ENCODE assay signal across 14 cellular contexts in the genomic region with DNA sequence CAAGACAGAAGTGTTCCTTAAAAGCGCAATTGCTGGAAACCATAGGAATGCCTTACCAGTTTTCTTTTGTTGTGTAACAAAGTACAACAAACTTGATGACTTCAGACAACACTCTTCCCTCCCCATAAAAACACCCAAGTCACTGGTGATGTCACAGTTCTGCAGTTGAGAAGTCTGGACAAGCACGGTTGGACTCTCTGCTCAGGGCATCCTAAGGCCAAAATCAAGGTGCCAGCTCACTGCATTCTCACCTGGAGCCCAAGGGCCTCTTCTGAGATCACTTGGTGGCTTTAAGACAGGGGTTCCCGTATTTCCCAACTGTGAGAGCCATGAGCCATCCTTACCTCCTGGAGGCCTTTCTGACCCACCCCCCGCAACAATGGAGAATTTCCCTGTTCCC. TPM values are rescaled to one million over a fixed set of nuclear protein-coding genes. Genes with fewer than 3 reads are reported as not detected.
A peak's percentile ranks its signal among the peaks of the same experiment; 100 is the strongest.
DNase-seq lines count a peak whose midpoint lies in the region; ATAC-seq and TF ChIP-seq lines count a peak whose summit lies in the region.
"Had no signal": no experiment of that assay in that cellular context is flagged by ENCODE, and none has a peak within 500 bp of the region (broad histone marks: within the 10 kb centered on the region; RNA-seq: fewer than 3 reads in every experiment).

No MANE protein-coding gene starts in this region.

- peak overlapping the region; percentile 96 for H3K27ac Mint-ChIP-seq in activated naive CD4-positive, alpha-beta T cell treated with anti-CD3 and anti-CD28 coated beads, Interleukin-2, amount 10 ng/mL, durations not matched to agents 7 days and 5 days
- H3K27ac Mint-ChIP-seq in activated CD8-positive, alpha-beta T cell treated with anti-CD3 and anti-CD28 coated beads, Interleukin-2, amount 10 ng/mL, durations not matched to agents 7 days and 5 days, result peak overlapping the region; percentile 98
- H3K27ac Mint-ChIP-seq: HFFc6 had no signal

- no peak for TF ChIP-seq POLR2A in stomach (IDR thresholded peaks at IDR 0.05)

- no peaks in the 10 kb centered on the region for H3K9me3 Mint-ChIP-seq in activated naive CD4-positive, alpha-beta T cell treated with anti-CD3 and anti-CD28 coated beads, Interleukin-2, amount 10 ng/mL, durations not matched to agents 7 days and 5 days
- H3K9me3 Mint-ChIP-seq in activated CD8-positive, alpha-beta T cell treated with anti-CD3 and anti-CD28 coated beads, Interleukin-2, amount 10 ng/mL, durations not matched to agents 7 days and 5 days (ENCODE audit: insufficient read depth), result no peaks in the 10 kb centered on the region
- H3K9me3 Mint-ChIP-seq: HFFc6 had no signal

- no peak for DNase-seq in activated naive CD4-positive, alpha-beta T cell treated with anti-CD3 and anti-CD28 coated beads, Interleukin-2, amount 10 ng/mL, durations not matched to agents 7 days and 5 days
- no peak for DNase-seq in activated naive CD4-positive, alpha-beta T cell (lab: John Stamatoyannopoulos, UW)
- no peak for DNase-seq in activated CD8-positive, alpha-beta T cell treated with anti-CD3 and anti-CD28 coated beads, Interleukin-2, amount 10 ng/mL, durations not matched to agents 7 days and 5 days
- DNase-seq in epithelial cell of esophagus (ENCODE audit: low read depth), result peak; percentile 76
- DNase-seq in stomach, result no peak
- no peak for DNase-seq in HUDEP-2 (lab: John Stamatoyannopoulos, UW; ENCODE audit: unreplicated experiment in 76 of 76)
- DNase-seq in HK-2 (ENCODE audit: unreplicated experiment), result no peak
- DNase-seq: esophagus squamous epithelium, HFFc6, hypothalamus, left colon, NCI-H187 treated with DMSO at 0.1 percent for 48 hours, NCI-H69 had no signal

- peak overlapping the region in 4 of 5 donors; percentile 72 to 77 (median 74) for H3K27ac ChIP-seq in stomach

- H3K36me3 Mint-ChIP-seq in activated naive CD4-positive, alpha-beta T cell treated with anti-CD3 and anti-CD28 coated beads, Interleukin-2, amount 10 ng/mL, durations not matched to agents 7 days and 5 days, result peaks cover 55% of the 10 kb centered on the region
- peaks cover 67% of the 10 kb centered on the region for H3K36me3 Mint-ChIP-seq in activated CD8-positive, alpha-beta T cell treated with anti-CD3 and anti-CD28 coated beads, Interleukin-2, amount 10 ng/mL, durations not matched to agents 7 days and 5 days (ENCODE audit: low read depth)

- H3K4me1 ChIP-seq in stomach, result peaks cover 0 to 4% (median 0%) of the 10 kb centered on the region in 4 donors

- H3K4me3 ChIP-seq in epithelial cell of esophagus (ENCODE audit: low read length) (no peak overlapping the region), stomach (no peak overlapping the region)

- CTCF ChIA-PET in activated naive CD4-positive, alpha-beta T cell treated with anti-CD3 and anti-CD28 coated beads, Interleukin-2, amount 10 ng/mL, durations not matched to agents 7 days and 5 days (lab: Charles Lee), result interaction anchor here (1.4 kb wide), 1 partner anchor 32 kb away, joined by 5 read pairs; no protein-coding TSS in a partner anchor
- CTCF ChIA-PET in activated CD8-positive, alpha-beta T cell treated with anti-CD3 and anti-CD28 coated beads, Interleukin-2, amount 10 ng/mL, durations not matched to agents 7 days and 5 days (lab: Charles Lee), result interaction anchor here (0.8 to 11.7 kb wide), 3 partner anchors 30 to 44 kb away, joined by 3 to 172 read pairs (median 13); no protein-coding TSS in a partner anchor

- WGBS in stomach, 5 donors, result 67 to 97% (median 74%) methylated on average over 4 of the region's 4 CpGs

- no peaks in the 10 kb centered on the region for H3K27me3 Mint-ChIP-seq in activated naive CD4-positive, alpha-beta T cell treated with anti-CD3 and anti-CD28 coated beads, Interleukin-2, amount 10 ng/mL, durations not matched to agents 7 days and 5 days
- H3K27me3 Mint-ChIP-seq in activated CD8-positive, alpha-beta T cell treated with anti-CD3 and anti-CD28 coated beads, Interleukin-2, amount 10 ng/mL, durations not matched to agents 7 days and 5 days (ENCODE audit: low read depth), result no peaks in the 10 kb centered on the region

- TF ChIP-seq EP300 in stomach (IDR thresholded peaks at IDR 0.05), result no peak

- TF ChIP-seq CTCF in epithelial cell of esophagus (IDR thresholded peaks at IDR 0.05; ENCODE audit: insufficient read depth, low read depth, low read length, missing control alignments), result no peak
- no peak for TF ChIP-seq CTCF in stomach (IDR thresholded peaks at IDR 0.05)

- no peak for ATAC-seq in activated CD8-positive, alpha-beta T cell treated with anti-CD3 and anti-CD28 coated beads, Interleukin-2, amount 10 ng/mL, durations not matched to agents 7 days and 5 days
- ATAC-seq in HG03139 (IDR thresholded peaks at IDR 0.05; ENCODE audit: unreplicated experiment), result no peak
- ATAC-seq: left colon had no signal

- peaks cover 67% of the 10 kb centered on the region for H3K4me1 Mint-ChIP-seq in activated naive CD4-positive, alpha-beta T cell treated with anti-CD3 and anti-CD28 coated beads, Interleukin-2, amount 10 ng/mL, durations not matched to agents 7 days and 5 days
- peaks cover 53% of the 10 kb centered on the region for H3K4me1 Mint-ChIP-seq in activated CD8-positive, alpha-beta T cell treated with anti-CD3 and anti-CD28 coated beads, Interleukin-2, amount 10 ng/mL, durations not matched to agents 7 days and 5 days (ENCODE audit: low read depth)

- intact Hi-C loops in stomach (cut with DNase I; ENCODE audit: low total_unique reads), result no loop called here

- H3K36me3 ChIP-seq in stomach, result no peaks in the 10 kb centered on the region
- H3K36me3 ChIP-seq: esophagus squamous epithelium had no signal

- POLR2A ChIA-PET in activated CD8-positive, alpha-beta T cell treated with anti-CD3 and anti-CD28 coated beads, Interleukin-2, amount 10 ng/mL, durations not matched to agents 7 days and 5 days (lab: Charles Lee), result interaction anchor here (1.4 to 2.5 kb wide), 5 partner anchors 31 to 44 kb away, joined by 5 to 31 read pairs (median 8); no protein-coding TSS in a partner anchor

- H3K27me3 ChIP-seq in stomach, result peaks cover 0 to under 1% (median 0%) of the 10 kb centered on the region in 3 donors

- H3K9me3 ChIP-seq in stomach, result no peaks in the 10 kb centered on the region
- H3K9me3 ChIP-seq: esophagus squamous epithelium had no signal

- H3K4me3 Mint-ChIP-seq in activated naive CD4-positive, alpha-beta T cell treated with anti-CD3 and anti-CD28 coated beads, Interleukin-2, amount 10 ng/mL, durations not matched to agents 7 days and 5 days, result peak overlapping the region; percentile 86
- H3K4me3 Mint-ChIP-seq in activated CD8-positive, alpha-beta T cell treated with anti-CD3 and anti-CD28 coated beads, Interleukin-2, amount 10 ng/mL, durations not matched to agents 7 days and 5 days, result peak overlapping the region; percentile 86
- H3K4me3 Mint-ChIP-seq: HFFc6 had no signal

RNA-seq across cellular contexts. Expression of gene MEAK7, which starts 45.6 kb away (rescaled TPM):
- total RNA-seq in activated CD8-positive, alpha-beta T cell treated with anti-CD3 and anti-CD28 coated beads, Interleukin-2, amount 10 ng/mL, durations not matched to agents 7 days and 5 days, result 10 to 100 TPM; 62.3 to 72.4 TPM
- total RNA-seq in stomach, result 10 to 100 TPM in 2 of 5 donors, 1 to 10 TPM in 3; 5.8 to 21.1 (median 9.4) TPM
- 1 to 10 TPM; 3.9 to 7.0 (median 6.8) TPM for polyA plus RNA-seq in stomach
